In the genomic region with DNA sequence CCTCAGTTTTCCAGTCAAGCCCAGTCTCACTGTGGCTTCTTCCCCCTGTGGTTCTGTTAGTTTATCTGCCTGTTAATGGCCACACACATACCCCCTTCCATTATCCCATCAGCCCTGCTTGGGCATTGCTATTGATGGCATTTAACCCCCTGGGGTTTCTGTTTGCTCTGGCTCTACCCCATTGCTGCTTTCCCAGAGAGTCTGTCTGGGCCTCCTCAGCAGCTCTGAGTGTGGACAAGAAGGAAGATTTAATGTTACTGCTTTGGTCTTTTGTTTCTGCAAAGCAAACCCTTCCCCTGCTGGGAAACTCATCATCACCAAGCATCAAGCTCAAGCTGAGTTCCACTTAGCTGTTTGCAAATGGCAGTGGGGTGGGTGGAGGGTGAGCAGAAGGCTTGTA, we compare ENCODE assay signal across 19 cellular contexts.
DNase-seq lines count a peak whose midpoint lies in the region; ATAC-seq and TF ChIP-seq lines count a peak whose summit lies in the region.
"Had no signal": no experiment of that assay in that cellular context is flagged by ENCODE, and none has a peak within 500 bp of the region (broad histone marks: within the 10 kb centered on the region; RNA-seq: fewer than 3 reads in every experiment).

No MANE protein-coding gene starts in this region.

- H3K9me3 Mint-ChIP-seq in GM23338 = peaks cover 4% of the 10 kb centered on the region; the same call in 2 of the 3 replicates
- H3K9me3 Mint-ChIP-seq in activated CD4-positive, alpha-beta memory T cell treated with anti-CD3 and anti-CD28 coated beads for 36 hours = peaks cover 3% of the 10 kb centered on the region
- no peaks in the 10 kb centered on the region for H3K9me3 Mint-ChIP-seq in activated CD8-positive, alpha-beta T cell treated with anti-CD3 and anti-CD28 coated beads for 36 hours

- intact Hi-C loops in activated CD4-positive, alpha-beta memory T cell treated with anti-CD3 and anti-CD28 coated beads for 36 hours (cut with micrococcal nuclease) = no loop called here
- intact Hi-C loops in activated CD8-positive, alpha-beta T cell treated with anti-CD3 and anti-CD28 coated beads for 36 hours (cut with micrococcal nuclease) = no loop called here

- H3K4me2 ChIP-seq in GM23338 = peak overlapping the region; percentile 33; the same call in 1 of the 2 replicates

- no peak overlapping the region for H3K4me3 ChIP-seq in GM23338
- 0 out of 2 replicates have a peak overlapping the region, but pooled peaks have one; percentile 34 for H3K4me3 ChIP-seq in iPS-20b (ENCODE audit: low read length)

- no peak overlapping the region for H2AFZ ChIP-seq in GM23338

- H3K27me3 ChIP-seq in GM23338 (ENCODE audit: insufficient read depth) (peaks cover 17% of the 10 kb centered on the region; the same call in 1 of the 2 replicates), iPS-20b (ENCODE audit: insufficient read depth, low read length) (peaks cover 92% of the 10 kb centered on the region)

- 0 out of 2 replicates have a peak, but pooled peaks cover 3% of the 10 kb centered on the region for H3K9me2 ChIP-seq in GM23338 (ENCODE audit: insufficient read depth)

- DNase-seq in GM23338 (ENCODE audit: low spot score) = peak; percentile 73
- peak; percentile 75 for DNase-seq in NCI-H1417 treated with DMSO at 0.1 percent for 48 hours (lab: John Stamatoyannopoulos, UW)
- DNase-seq in NCI-H748 treated with DMSO at 0.1 percent for 48 hours (lab: John Stamatoyannopoulos, UW) = peak; percentile 13
- no peak for DNase-seq in middle frontal gyrus (ENCODE audit: extremely low spot score, low spot score)
- no peak for DNase-seq in activated CD4-positive, alpha-beta memory T cell treated with anti-CD3 and anti-CD28 coated beads for 36 hours
- DNase-seq in NAMALWA (ENCODE audit: low spot score) = no peak
- no peak for DNase-seq in activated CD8-positive, alpha-beta T cell treated with anti-CD3 and anti-CD28 coated beads for 36 hours
- DNase-seq: AML-193; CD4-positive, CD25-positive, alpha-beta regulatory T cell; DMS79; GOT3; Karpas-422; NCI-H1694; NCI-H2171 treated with DMSO at 0.1 percent for 48 hours; NCI-H526; Right ventricle myocardium superior had no signal

- H3K36me3 ChIP-seq in GM23338 (ENCODE audit: insufficient read depth) (no peaks in the 10 kb centered on the region), iPS-20b (ENCODE audit: insufficient read depth, low read depth, low read length) (no peaks in the 10 kb centered on the region)

- H3K79me2 ChIP-seq in GM23338 (replicated peaks; ENCODE audit: insufficient read depth) = no peaks in the 10 kb centered on the region

- peaks cover 38% of the 10 kb centered on the region for H3K27me3 Mint-ChIP-seq in GM23338 (ENCODE audit: insufficient read depth, low read depth, poor library complexity)
- H3K27me3 Mint-ChIP-seq in activated CD4-positive, alpha-beta memory T cell treated with anti-CD3 and anti-CD28 coated beads for 36 hours = peaks cover 7% of the 10 kb centered on the region
- H3K27me3 Mint-ChIP-seq in activated CD8-positive, alpha-beta T cell treated with anti-CD3 and anti-CD28 coated beads for 36 hours = peaks cover 6% of the 10 kb centered on the region

- no peaks in the 10 kb centered on the region for H3F3A ChIP-seq in GM23338 (replicated peaks; ENCODE audit: low read depth)

- no peak overlapping the region for H3K9ac ChIP-seq in iPS-20b (ENCODE audit: low read depth, low read length)

- H3K36me3 Mint-ChIP-seq in GM23338 (ENCODE audit: low read depth) = no peaks in the 10 kb centered on the region
- no peaks in the 10 kb centered on the region for H3K36me3 Mint-ChIP-seq in activated CD4-positive, alpha-beta memory T cell treated with anti-CD3 and anti-CD28 coated beads for 36 hours
- H3K36me3 Mint-ChIP-seq in activated CD8-positive, alpha-beta T cell treated with anti-CD3 and anti-CD28 coated beads for 36 hours (ENCODE audit: low read depth) = no peaks in the 10 kb centered on the region
- H3K36me3 Mint-ChIP-seq: CD4-positive, CD25-positive, alpha-beta regulatory T cell had no signal

- TF ChIP-seq CTCF in GM23338 (conservative IDR thresholded peaks at IDR 0.05; ENCODE audit: low read depth in 2 of 2) = no peak
- TF ChIP-seq CTCF in activated CD8-positive, alpha-beta T cell treated with anti-CD3 and anti-CD28 coated beads for 36 hours (IDR thresholded peaks at IDR 0.05) = no peak

- H3K4me3 Mint-ChIP-seq in GM23338 = no peak overlapping the region
- no peak overlapping the region for H3K4me3 Mint-ChIP-seq in activated CD4-positive, alpha-beta memory T cell treated with anti-CD3 and anti-CD28 coated beads for 36 hours
- no peak overlapping the region for H3K4me3 Mint-ChIP-seq in activated CD8-positive, alpha-beta T cell treated with anti-CD3 and anti-CD28 coated beads for 36 hours
- H3K4me3 Mint-ChIP-seq: CD4-positive, CD25-positive, alpha-beta regulatory T cell had no signal

- peaks cover 21% of the 10 kb centered on the region for H3K4me1 Mint-ChIP-seq in GM23338
- H3K4me1 Mint-ChIP-seq in activated CD4-positive, alpha-beta memory T cell treated with anti-CD3 and anti-CD28 coated beads for 36 hours (ENCODE audit: low read depth) = no peaks in the 10 kb centered on the region
- H3K4me1 Mint-ChIP-seq in activated CD8-positive, alpha-beta T cell treated with anti-CD3 and anti-CD28 coated beads for 36 hours (ENCODE audit: low read depth) = no peaks in the 10 kb centered on the region
- H3K4me1 Mint-ChIP-seq: CD4-positive, CD25-positive, alpha-beta regulatory T cell had no signal

- H3K27ac ChIP-seq in GM23338 (ENCODE audit: low read depth) (no peak overlapping the region), iPS-20b (ENCODE audit: low read length) (no peak overlapping the region)

- peaks cover 5% of the 10 kb centered on the region; the same call in 1 of the 2 replicates for H3K9me3 ChIP-seq in iPS-20b (ENCODE audit: insufficient read depth, low read depth, low read length)

- H4K20me1 ChIP-seq in GM23338 (replicated peaks; ENCODE audit: insufficient read depth) = peaks cover 4% of the 10 kb centered on the region; the same call in 1 of the 2 replicates

- peak; percentile 92 for ATAC-seq in GM23338
- no peak for ATAC-seq in activated CD8-positive, alpha-beta T cell treated with anti-CD3 and anti-CD28 coated beads for 36 hours
- ATAC-seq: Panc1, SK-N-SH treated with all-trans-retinoic acid at 6 μM for 48 hours had no signal

- CTCF ChIA-PET in activated CD4-positive, alpha-beta memory T cell treated with anti-CD3 and anti-CD28 coated beads for 36 hours (lab: Charles Lee) = no interaction called here
- CTCF ChIA-PET in activated CD8-positive, alpha-beta T cell treated with anti-CD3 and anti-CD28 coated beads for 36 hours (lab: Charles Lee) = no interaction called here

- H3K4me1 ChIP-seq in GM23338 (ENCODE audit: insufficient read depth) = peaks cover 16% of the 10 kb centered on the region
- H3K4me1 ChIP-seq in iPS-20b (ENCODE audit: insufficient read depth, low read length) = peaks cover 13% of the 10 kb centered on the region

- POLR2A ChIA-PET in activated CD4-positive, alpha-beta memory T cell treated with anti-CD3 and anti-CD28 coated beads for 36 hours (lab: Charles Lee) = no interaction called here
- POLR2A ChIA-PET in activated CD8-positive, alpha-beta T cell treated with anti-CD3 and anti-CD28 coated beads for 36 hours (lab: Charles Lee) = no interaction called here

- H3K27ac Mint-ChIP-seq in GM23338 = no peak overlapping the region
- H3K27ac Mint-ChIP-seq in activated CD4-positive, alpha-beta memory T cell treated with anti-CD3 and anti-CD28 coated beads for 36 hours = no peak overlapping the region
- H3K27ac Mint-ChIP-seq in activated CD8-positive, alpha-beta T cell treated with anti-CD3 and anti-CD28 coated beads for 36 hours = no peak overlapping the region
- H3K27ac Mint-ChIP-seq: CD4-positive, CD25-positive, alpha-beta regulatory T cell had no signal

TF ChIP-seq in GM23338, 12 proteins besides CTCF, POLR2A, EP300 and RAD21 (continues in another document):
- TF ChIP-seq, protein P1, sequence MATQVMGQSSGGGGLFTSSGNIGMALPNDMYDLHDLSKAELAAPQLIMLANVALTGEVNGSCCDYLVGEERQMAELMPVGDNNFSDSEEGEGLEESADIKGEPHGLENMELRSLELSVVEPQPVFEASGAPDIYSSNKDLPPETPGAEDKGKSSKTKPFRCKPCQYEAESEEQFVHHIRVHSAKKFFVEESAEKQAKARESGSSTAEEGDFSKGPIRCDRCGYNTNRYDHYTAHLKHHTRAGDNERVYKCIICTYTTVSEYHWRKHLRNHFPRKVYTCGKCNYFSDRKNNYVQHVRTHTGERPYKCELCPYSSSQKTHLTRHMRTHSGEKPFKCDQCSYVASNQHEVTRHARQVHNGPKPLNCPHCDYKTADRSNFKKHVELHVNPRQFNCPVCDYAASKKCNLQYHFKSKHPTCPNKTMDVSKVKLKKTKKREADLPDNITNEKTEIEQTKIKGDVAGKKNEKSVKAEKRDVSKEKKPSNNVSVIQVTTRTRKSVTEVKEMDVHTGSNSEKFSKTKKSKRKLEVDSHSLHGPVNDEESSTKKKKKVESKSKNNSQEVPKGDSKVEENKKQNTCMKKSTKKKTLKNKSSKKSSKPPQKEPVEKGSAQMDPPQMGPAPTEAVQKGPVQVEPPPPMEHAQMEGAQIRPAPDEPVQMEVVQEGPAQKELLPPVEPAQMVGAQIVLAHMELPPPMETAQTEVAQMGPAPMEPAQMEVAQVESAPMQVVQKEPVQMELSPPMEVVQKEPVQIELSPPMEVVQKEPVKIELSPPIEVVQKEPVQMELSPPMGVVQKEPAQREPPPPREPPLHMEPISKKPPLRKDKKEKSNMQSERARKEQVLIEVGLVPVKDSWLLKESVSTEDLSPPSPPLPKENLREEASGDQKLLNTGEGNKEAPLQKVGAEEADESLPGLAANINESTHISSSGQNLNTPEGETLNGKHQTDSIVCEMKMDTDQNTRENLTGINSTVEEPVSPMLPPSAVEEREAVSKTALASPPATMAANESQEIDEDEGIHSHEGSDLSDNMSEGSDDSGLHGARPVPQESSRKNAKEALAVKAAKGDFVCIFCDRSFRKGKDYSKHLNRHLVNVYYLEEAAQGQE (IDR thresholded peaks at IDR 0.05; ENCODE audit: unreplicated experiment) = peak; percentile 5
- TF ChIP-seq POLR2AphosphoS5 (IDR thresholded peaks at IDR 0.05; ENCODE audit: low read depth) (no peak), NANOG (IDR thresholded peaks at IDR 0.05; ENCODE audit: borderline replicate concordance) (0 out of 2 replicates have a peak, but pooled peaks have one; percentile 30), JUNB (IDR thresholded peaks at IDR 0.05; ENCODE audit: unreplicated experiment) (no peak)

Comparison
In these comparisons a context has a peak if more than half of its experiments do, and no peak if none do; other contexts are left out.
1. DNase-seq: peak in GM23338 (single experiment), NCI-H1417 treated with DMSO at 0.1 percent for 48 hours (single experiment) and NCI-H748 treated with DMSO at 0.1 percent for 48 hours (single experiment); none in middle frontal gyrus (single experiment), activated CD4-positive, alpha-beta memory T cell treated with anti-CD3 and anti-CD28 coated beads for 36 hours (single experiment), NAMALWA (single experiment) and activated CD8-positive, alpha-beta T cell treated with anti-CD3 and anti-CD28 coated beads for 36 hours (single experiment).